ENCODE assay signal across 28 cellular contexts in genomic region chr20:45851501-45851900, GRCh38. TPM values are rescaled to one million over a fixed set of nuclear protein-coding genes. Genes with fewer than 3 reads are reported as not detected.
"Had no signal": no experiment of that assay in that cellular context is flagged by ENCODE, and none has a peak within 500 bp of the region (broad histone marks: within the 10 kb centered on the region; RNA-seq: fewer than 3 reads in every experiment).

No MANE protein-coding gene starts in this region.

- H3K9me3 ChIP-seq: esophagus muscularis mucosa, heart right ventricle, left lung, psoas muscle, spleen, suprapubic skin, tibial artery, upper lobe of right lung had no signal

- H2AFZ ChIP-seq: neural progenitor cell, parathyroid adenoma had no signal

- H3K27me3 ChIP-seq: esophagus muscularis mucosa, heart right ventricle, left lung, neural progenitor cell, spleen, suprapubic skin, tibial artery, upper lobe of right lung had no signal

- DNase-seq: activated B cell treated with CpG ODN at 0.5 μM for 24 hours; activated CD4-positive, alpha-beta T cell treated with anti-CD3 and anti-CD28 coated beads, Interleukin-2, amount 50 U/mL, for 1 hour; activated CD8-positive, alpha-beta T cell treated with anti-CD3 and anti-CD28 coated beads for 36 hours; activated naive CD4-positive, alpha-beta T cell; activated T-cell treated with anti-CD3 and anti-CD28 coated beads, Interleukin-2, amount 50 U/mL, for 72 hours; anterior cingulate cortex; dermis blood vessel endothelial cell; effector CD4-positive, alpha-beta T cell; foreskin melanocyte; heart right ventricle; left lung; mesendoderm; natural killer cell; occipital lobe; psoas muscle; spleen; stimulated activated naive CD4-positive, alpha-beta T cell; T-helper 1 cell; tibial artery; upper lobe of right lung had no signal

- H3K4me3 ChIP-seq: esophagus muscularis mucosa, heart right ventricle, left lung, lung, neural progenitor cell, psoas muscle, spleen, suprapubic skin, tibial artery, upper lobe of right lung had no signal

- H3K4me1 ChIP-seq: neural progenitor cell had no signal

- H3K36me3 ChIP-seq: neural progenitor cell had no signal

- H3K4me2 ChIP-seq: neural progenitor cell had no signal

- H3K27ac ChIP-seq: esophagus muscularis mucosa, left lung, neural progenitor cell, parathyroid adenoma, psoas muscle, spleen, suprapubic skin, tibial artery, upper lobe of right lung had no signal

RNA-seq across cellular contexts. Expression of gene TNNC2, which starts 24.4 kb away (rescaled TPM):
- total RNA-seq: activated B cell treated with CpG ODN at 0.5 μM for 24 hours; activated CD8-positive, alpha-beta T cell treated with anti-CD3 and anti-CD28 coated beads for 36 hours; activated naive CD4-positive, alpha-beta T cell treated with anti-CD3 and anti-CD28 coated beads, Interleukin-2, amount 50 U/mL, for 72 hours; bronchial epithelial cell; dermis blood vessel endothelial cell; glomerular endothelial cell had no signal
